2 cellular contexts compared by ENCODE assay signal in the genomic region with DNA sequence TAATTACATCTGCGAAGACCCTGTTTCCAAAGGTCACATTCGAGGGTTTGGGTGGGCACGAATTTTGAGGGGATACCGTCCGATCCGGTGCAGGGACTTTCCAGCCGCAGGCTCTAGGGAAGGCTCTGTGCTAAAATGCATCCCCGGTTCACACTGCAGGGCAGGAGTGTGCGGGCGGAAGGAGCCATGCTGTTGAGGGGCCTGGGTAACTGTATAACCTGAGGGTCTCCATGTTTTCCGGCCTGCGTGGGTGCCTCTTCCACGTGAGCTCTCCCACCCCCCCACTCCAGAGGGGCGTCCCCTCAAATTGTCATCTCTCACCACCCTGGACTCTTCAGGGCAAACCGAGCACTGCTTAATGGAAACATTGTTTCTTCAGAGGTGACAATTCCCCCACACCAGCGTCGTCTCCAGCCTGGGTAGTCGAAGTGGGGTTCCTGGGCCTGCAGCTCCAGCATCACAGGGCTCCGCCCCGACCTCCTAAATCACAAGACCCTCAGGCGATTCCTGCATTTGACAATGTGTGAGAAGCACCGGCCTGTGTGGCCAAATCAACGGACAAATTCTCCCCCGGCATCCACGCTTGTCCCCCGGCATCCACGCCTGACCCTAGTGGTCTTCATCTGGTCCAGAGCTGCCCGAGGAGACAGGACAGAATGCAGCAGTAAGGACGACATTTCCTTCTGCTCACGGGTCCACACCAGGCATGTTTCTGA.
TF ChIP-seq lines count a peak whose summit lies in the region.

No MANE protein-coding gene starts in this region.

TF ChIP-seq in HepG2, 621 proteins besides CTCF, POLR2A, EP300 and RAD21 (continued from another document):
- TF ChIP-seq ZBTB3 (CRISPR knock-in tag; IDR thresholded peaks at IDR 0.05; ENCODE audit: borderline replicate concordance, low read depth) = 0 out of 2 replicates have a peak, but pooled peaks have one; percentile 10
- TF ChIP-seq IRX3 (CRISPR knock-in tag; IDR thresholded peaks at IDR 0.05; ENCODE audit: borderline replicate concordance, low read depth) = no peak

TF ChIP-seq in liver, 16 proteins besides CTCF, POLR2A, EP300 and RAD21 (continued from another document):
- no peak for TF ChIP-seq ZBTB33 (IDR thresholded peaks at IDR 0.05)
- no peak for TF ChIP-seq GABPA (IDR thresholded peaks at IDR 0.05 in 1 of 2, conservative IDR thresholded peaks at IDR 0.05 in 1 of 2)
- no peak for TF ChIP-seq YY1 (IDR thresholded peaks at IDR 0.05)
- TF ChIP-seq HNF4A (conservative IDR thresholded peaks at IDR 0.05) = no peak
- no peak for TF ChIP-seq SP1 (IDR thresholded peaks at IDR 0.05)
- no peak for TF ChIP-seq ATF3 (IDR thresholded peaks at IDR 0.05)
- TF ChIP-seq JUND (IDR thresholded peaks at IDR 0.05) = no peak
- TF ChIP-seq EGR1 (IDR thresholded peaks at IDR 0.05; ENCODE audit: low read depth in 2 of 2) = no peak
- no peak for TF ChIP-seq FOXA2 (IDR thresholded peaks at IDR 0.05)
- TF ChIP-seq RXRA (IDR thresholded peaks at IDR 0.05) = no peak
- no peak for TF ChIP-seq FOXA1 (IDR thresholded peaks at IDR 0.05)
